In genomic region chr2:237590272-237591020, GRCh38 we compare ENCODE assay signal across 10 cellular contexts. TPM values are rescaled to one million over a fixed set of nuclear protein-coding genes. Genes with fewer than 3 reads are reported as not detected.
A peak's percentile ranks its signal among the peaks of the same experiment; 100 is the strongest.
DNase-seq lines count a peak whose midpoint lies in the region; ATAC-seq, FAIRE-seq and TF ChIP-seq lines count a peak whose summit lies in the region.
"Had no signal": no experiment of that assay in that cellular context is flagged by ENCODE, and none has a peak within 500 bp of the region (broad histone marks: within the 10 kb centered on the region; RNA-seq: fewer than 3 reads in every experiment).

Gene RAB17 (minus strand): TSS chr2:237590734. CDS start chr2:237586154, 4,580 bp downstream.

- no peaks in the 10 kb centered on the region for H3K27me3 ChIP-seq in tibial artery
- H3K27me3 ChIP-seq: testis had no signal

- peaks cover 5 to 44% (median 36%) of the 10 kb centered on the region in 4 donors for H3K4me1 ChIP-seq in tibial artery

- no peak within 1 kb of the TSS for H3K4me3 ChIP-seq in tibial artery
- H3K4me3 ChIP-seq: testis had no signal

- no peak for ATAC-seq in GM18870 (IDR thresholded peaks at IDR 0.05; ENCODE audit: unreplicated experiment)

- H3K27ac Mint-ChIP-seq in activated naive CD8-positive, alpha-beta T cell treated with anti-CD3 and anti-CD28 coated beads for 36 hours, result peak within 1 kb of the TSS; percentile 8
- H3K27ac Mint-ChIP-seq: memory B cell had no signal

- no peaks in the 10 kb centered on the region for H3K27me3 Mint-ChIP-seq in activated naive CD8-positive, alpha-beta T cell treated with anti-CD3 and anti-CD28 coated beads for 36 hours
- H3K27me3 Mint-ChIP-seq: memory B cell had no signal

- intact Hi-C loops in tibial artery (cut with DNase I; ENCODE audit: low total_unique reads), result no loop called here

- peak within 1 kb of the TSS; percentile 1 to 16 for H3K27ac ChIP-seq in tibial artery
- H3K27ac ChIP-seq: testis had no signal

- no peaks in the 10 kb centered on the region for H3K36me3 ChIP-seq in tibial artery

- H3K4me3 Mint-ChIP-seq in activated naive CD8-positive, alpha-beta T cell treated with anti-CD3 and anti-CD28 coated beads for 36 hours, result no peak within 1 kb of the TSS
- H3K4me3 Mint-ChIP-seq: memory B cell had no signal

- H3K9me3 Mint-ChIP-seq in activated naive CD8-positive, alpha-beta T cell treated with anti-CD3 and anti-CD28 coated beads for 36 hours, result no peaks in the 10 kb centered on the region
- H3K9me3 Mint-ChIP-seq: memory B cell had no signal

- peaks cover 11% of the 10 kb centered on the region for H3K4me1 Mint-ChIP-seq in activated naive CD8-positive, alpha-beta T cell treated with anti-CD3 and anti-CD28 coated beads for 36 hours

- no peaks in the 10 kb centered on the region for H3K36me3 Mint-ChIP-seq in activated naive CD8-positive, alpha-beta T cell treated with anti-CD3 and anti-CD28 coated beads for 36 hours
- H3K36me3 Mint-ChIP-seq: memory B cell had no signal

- no peak for TF ChIP-seq CTCF in tibial artery (IDR thresholded peaks at IDR 0.05)

- peak; percentile 25 for DNase-seq in NCI-H2107 treated with DMSO at 0.1 percent for 48 hours (lab: John Stamatoyannopoulos, UW; ENCODE audit: unreplicated experiment)
- no peak for DNase-seq in NCI-H2107 (lab: John Stamatoyannopoulos, UW)
- DNase-seq in activated naive CD8-positive, alpha-beta T cell treated with anti-CD3 and anti-CD28 coated beads for 36 hours, result no peak
- no peak for DNase-seq in tibial artery
- DNase-seq in effector CD8-positive, alpha-beta T cell (lab: John Stamatoyannopoulos, UW), result no peak
- no peak for DNase-seq in stimulated activated CD4-positive, alpha-beta T cell treated with anti-CD3 and anti-CD28 coated beads, Interleukin-4, amount 100 ng/mL, for 24 hours
- DNase-seq: testis had no signal

- peak; percentile 86 for FAIRE-seq in islet of Langerhans (lab: Jason Lieb, UNC)

- no peaks in the 10 kb centered on the region for H3K9me3 ChIP-seq in tibial artery
- H3K9me3 ChIP-seq: testis had no signal

RNA-seq across cellular contexts. Expression of gene RAB17, which starts in this region (rescaled TPM):
- under 1 TPM; 0.31 to 0.40 TPM for total RNA-seq in activated naive CD8-positive, alpha-beta T cell treated with anti-CD3 and anti-CD28 coated beads for 36 hours
